Comparison of ENCODE assay signal across 10 cellular contexts in genomic region chr3:148950806-148951205, GRCh38. TPM values are rescaled to one million over a fixed set of nuclear protein-coding genes. Genes with fewer than 3 reads are reported as not detected.
A peak's percentile ranks its signal among the peaks of the same experiment; 100 is the strongest.
DNase-seq lines count a peak whose midpoint lies in the region; TF ChIP-seq lines count a peak whose summit lies in the region.
"Had no signal": no experiment of that assay in that cellular context is flagged by ENCODE, and none has a peak within 500 bp of the region (broad histone marks: within the 10 kb centered on the region; RNA-seq: fewer than 3 reads in every experiment).

No MANE protein-coding gene starts in this region.

- H3K4me3 ChIP-seq in DOHH2 (ENCODE audit: low read length) (no peak overlapping the region), H7 (ENCODE audit: insufficient read depth, low read depth, low read length) (no peak overlapping the region), coronary artery (no peak overlapping the region)

- H3K27ac ChIP-seq in DOHH2 (ENCODE audit: low read depth, low read length) (no peak overlapping the region), layer of hippocampus (ENCODE audit: low read depth, low read length) (peak overlapping the region; percentile 59), coronary artery (no peak overlapping the region)

- no peaks in the 10 kb centered on the region for H3K9me2 ChIP-seq in DOHH2 (replicated peaks; ENCODE audit: control insufficient read depth, low read length)

- no peaks in the 10 kb centered on the region for H4K20me1 ChIP-seq in DOHH2 (ENCODE audit: control insufficient read depth, insufficient read depth, low read depth, low read length)

- no peaks in the 10 kb centered on the region; the same call in 1 of the 2 replicates for H3K4me1 ChIP-seq in DOHH2 (ENCODE audit: control insufficient read depth, low read length)

- H3K27me3 ChIP-seq in DOHH2 (ENCODE audit: control insufficient read depth, low read length) = 0 out of 2 replicates have a peak, but pooled peaks cover 4% of the 10 kb centered on the region
- no peaks in the 10 kb centered on the region for H3K27me3 ChIP-seq in H7 (ENCODE audit: control insufficient read depth, insufficient read depth, low read length)
- no peaks in the 10 kb centered on the region for H3K27me3 ChIP-seq in layer of hippocampus (ENCODE audit: control insufficient read depth, insufficient read depth, low read length)

- no peaks in the 10 kb centered on the region for H3K36me3 ChIP-seq in DOHH2 (ENCODE audit: control insufficient read depth, low read length)
- H3K36me3 ChIP-seq in H7 (replicated peaks; ENCODE audit: control insufficient read depth, insufficient read depth, low read length) = no peaks in the 10 kb centered on the region

- no peak overlapping the region for H3K4me2 ChIP-seq in DOHH2 (ENCODE audit: low read length)

- no peaks in the 10 kb centered on the region for H3F3A ChIP-seq in DOHH2 (ENCODE audit: control insufficient read depth, insufficient read depth)

- no peaks in the 10 kb centered on the region for H3K9me3 ChIP-seq in DOHH2 (ENCODE audit: control insufficient read depth, insufficient read depth, low read length)

- TF ChIP-seq CTCF in DOHH2 (IDR thresholded peaks at IDR 0.05; ENCODE audit: low read depth, low read length, poor library complexity, severe bottlenecking) (peak; percentile 18), coronary artery (IDR thresholded peaks at IDR 0.05) (no peak)

- in situ Hi-C loops in SK-MEL-5 (cut with HindIII; ENCODE audit: low pct_unique_long_range_greater_than_20kb, low sequenced_read_pairs) = no loop called here

- DNase-seq in H7 (peak; percentile 13), SK-MEL-5 (ENCODE audit: low read depth, low spot score) (peak; percentile 45), amygdala (lab: John Stamatoyannopoulos, UW) (no peak), coronary artery (ENCODE audit: low spot score) (no peak), NCI-H1930 (lab: John Stamatoyannopoulos, UW) (no peak), NCI-H2107 (lab: John Stamatoyannopoulos, UW) (no peak)
- DNase-seq: effector CD8-positive, alpha-beta T cell; naive B cell had no signal

- no peaks in the 10 kb centered on the region for H3K79me2 ChIP-seq in DOHH2 (ENCODE audit: control insufficient read depth, low read length)

RNA-seq across cellular contexts. Expression of gene GYG1, which starts 40.5 kb away (rescaled TPM):
- total RNA-seq in H7 (2014; rRNA removed; shearing (Covaris generic)) = 24.5 and 34.2 TPM in 2 replicates
- 35.0 and 35.3 TPM in 2 replicates for total RNA-seq in SK-MEL-5 (2014; rRNA removed; shearing (Covaris generic))
- polyA plus RNA-seq in SK-MEL-5 (2015; cell fraction: cytosol; rRNA removed) = 49.7 and 107 TPM in 2 replicates
- polyA plus RNA-seq in SK-MEL-5 (2015; cell fraction: nucleus; rRNA removed) = 27.6 and 28.6 TPM in 2 replicates

Comparison
In these comparisons a context has a peak if more than half of its experiments do, and no peak if none do; other contexts are left out.
1. DNase-seq: peak in H7 (single experiment) and SK-MEL-5 (single experiment); none in amygdala (0 of 56), coronary artery (single experiment), NCI-H1930 (0 of 2) and NCI-H2107 (single experiment).